14 cellular contexts compared by ENCODE assay signal in the genomic region with DNA sequence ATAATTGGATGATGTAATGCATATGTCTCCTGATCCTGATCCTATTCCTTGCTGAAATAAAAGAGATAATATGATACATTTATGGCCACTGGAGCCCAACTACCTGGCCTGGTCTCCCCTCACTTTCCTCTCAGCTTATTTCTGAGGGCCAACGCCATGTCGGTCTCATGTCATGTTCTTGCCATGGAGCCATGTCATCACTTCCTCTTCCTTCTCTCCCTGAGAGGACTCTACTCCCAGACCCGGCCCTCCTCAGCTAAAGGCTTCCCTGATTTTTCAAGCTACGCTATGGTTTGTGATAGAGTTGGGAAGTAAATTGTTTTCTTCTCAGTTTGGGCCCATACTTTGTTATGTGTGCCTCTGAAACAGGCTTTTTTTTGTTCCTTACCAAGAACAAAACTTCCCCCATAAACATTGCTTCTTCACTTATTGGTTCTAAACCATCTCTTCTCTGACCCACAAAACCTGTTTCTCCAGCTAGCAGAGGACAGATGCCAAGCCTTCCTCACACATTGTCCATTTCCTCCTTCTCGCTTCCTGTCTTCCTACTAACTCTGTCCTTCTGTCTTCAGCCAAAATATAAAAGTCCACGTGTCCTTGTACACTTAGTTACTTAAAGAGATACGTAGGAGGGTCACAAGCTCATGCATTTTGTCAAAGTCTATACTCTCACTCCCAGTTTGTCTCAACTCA.
"Had no signal": no experiment of that assay in that cellular context is flagged by ENCODE, and none has a peak within 500 bp of the region (broad histone marks: within the 10 kb centered on the region; RNA-seq: fewer than 3 reads in every experiment).

No MANE protein-coding gene starts in this region.

- H3K27me3 ChIP-seq: heart left ventricle, ovary, right atrium auricular region, thyroid gland, vagina had no signal

- H3K36me3 ChIP-seq: heart left ventricle, ovary, right atrium auricular region, thyroid gland, vagina had no signal

- H3K9me3 ChIP-seq: heart left ventricle, ovary, right atrium auricular region, thyroid gland, vagina had no signal

- ATAC-seq: heart left ventricle; left lobe of liver; stimulated activated effector memory CD8-positive, alpha-beta T cell treated with anti-CD3 and anti-CD28 coated beads, Interleukin-12 subunit alpha, Interleukin-12 subunit beta, amount 100 ng/mL, for 72 hours had no signal

- DNase-seq: activated B cell treated with CpG ODN at 0.5 μM for 24 hours; activated CD4-positive, alpha-beta T cell treated with anti-CD3 and anti-CD28 coated beads, Interleukin-2, amount 50 U/mL, for 1 hour; activated gamma-delta T cell; activated naive CD8-positive, alpha-beta T cell treated with anti-CD3 and anti-CD28 coated beads for 36 hours; activated T-cell treated with anti-CD3 and anti-CD28 coated beads, Interleukin-2, amount 50 U/mL, for 24 hours; anterior cingulate cortex; heart left ventricle; ovary; thyroid gland had no signal

- H3K27ac ChIP-seq: heart left ventricle, ovary, right atrium auricular region, thyroid gland, vagina had no signal

- H3K4me1 ChIP-seq: heart left ventricle, right atrium auricular region, thyroid gland, vagina had no signal

- H3K4me3 ChIP-seq: heart left ventricle, ovary, right atrium auricular region, smooth muscle cell, thyroid gland, vagina had no signal
